ENCODE assay signal across 8 cellular contexts in the genomic region with DNA sequence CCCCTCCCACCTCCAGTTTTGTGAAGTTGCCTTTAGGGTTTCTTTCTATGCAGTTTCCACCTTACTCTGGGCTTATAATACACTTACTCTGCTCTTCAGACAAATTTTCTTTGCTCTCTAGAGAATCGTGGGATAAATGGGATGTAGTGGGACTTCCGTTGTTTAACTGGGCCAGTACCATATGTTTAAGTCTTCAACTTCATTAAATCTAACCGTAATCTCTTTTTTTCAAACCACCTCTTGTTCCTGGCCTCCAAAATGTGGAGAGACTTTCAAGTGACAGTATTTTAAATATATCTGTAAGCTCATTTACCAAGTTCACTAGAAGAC. TPM values are rescaled to one million over a fixed set of nuclear protein-coding genes. Genes with fewer than 3 reads are reported as not detected.
DNase-seq lines count a peak whose midpoint lies in the region; ATAC-seq and TF ChIP-seq lines count a peak whose summit lies in the region.

No MANE protein-coding gene starts in this region.

- no peaks in the 10 kb centered on the region for H3K9me2 ChIP-seq in SK-N-SH

- peaks cover 55% of the 10 kb centered on the region for H3K79me2 ChIP-seq in SK-N-SH (ENCODE audit: insufficient read depth)

- H3K27me3 Mint-ChIP-seq in activated CD4-positive, alpha-beta memory T cell treated with anti-CD3 and anti-CD28 coated beads for 36 hours = no peaks in the 10 kb centered on the region

- no peaks in the 10 kb centered on the region for H3K9me3 Mint-ChIP-seq in activated CD4-positive, alpha-beta memory T cell treated with anti-CD3 and anti-CD28 coated beads for 36 hours

- H3K9ac ChIP-seq in SK-N-SH (peak overlapping the region; percentile 85), subcutaneous abdominal adipose tissue (ENCODE audit: low read length in 5 of 5) (peak overlapping the region; percentile 71 to 97 (median 90))

- H3K4me2 ChIP-seq in SK-N-SH = peak overlapping the region; percentile 86

- H2AFZ ChIP-seq in SK-N-SH (ENCODE audit: low read depth) = 0 out of 2 replicates have a peak overlapping the region, but pooled peaks have one; percentile 3

- peaks cover 15% of the 10 kb centered on the region for H3F3A ChIP-seq in SK-N-SH (replicated peaks; ENCODE audit: insufficient read depth)

- intact Hi-C loops in activated CD4-positive, alpha-beta memory T cell treated with anti-CD3 and anti-CD28 coated beads for 36 hours (cut with micrococcal nuclease) = loop anchor here (2.0 to 10.0 kb wide), 5 partner anchors 21 to 720 kb away; a partner anchor contains a TSS

- WGBS in SK-N-SH (ENCODE audit: low lambda C conversion rate) = 5% methylated on average over 3 of the region's 3 CpGs

- POLR2A ChIA-PET in SK-N-SH (lab: Yijun Ruan, JAX) = no interaction called here
- POLR2A ChIA-PET in activated CD4-positive, alpha-beta memory T cell treated with anti-CD3 and anti-CD28 coated beads for 36 hours (lab: Charles Lee) = no interaction called here

- peak overlapping the region; percentile 88 for H3K4me3 Mint-ChIP-seq in activated CD4-positive, alpha-beta memory T cell treated with anti-CD3 and anti-CD28 coated beads for 36 hours

- H3K4me1 ChIP-seq in SK-N-SH (ENCODE audit: control insufficient read depth in 1 of 2, insufficient read depth in 2 of 2, low read depth in 1 of 2, low read length in 1 of 2) (peaks cover 16 to 20% of the 10 kb centered on the region in 2 experiments; a peak in 3 of 4 replicates), subcutaneous abdominal adipose tissue (ENCODE audit: control insufficient read depth in 5 of 5, insufficient read depth in 5 of 5, low read length in 5 of 5) (peaks cover 1 to 30% (median 25%) of the 10 kb centered on the region in 5 donors)

- TF ChIP-seq RAD21 in SK-N-SH (IDR thresholded peaks at IDR 0.05; ENCODE audit: low read length) = no peak

- peaks cover 25% of the 10 kb centered on the region for H4K20me1 ChIP-seq in SK-N-SH (ENCODE audit: insufficient read depth)

- peaks cover 8% of the 10 kb centered on the region for H3K36me3 Mint-ChIP-seq in activated CD4-positive, alpha-beta memory T cell treated with anti-CD3 and anti-CD28 coated beads for 36 hours

- peak overlapping the region; percentile 75 to 87 for H3K27ac ChIP-seq in SK-N-SH (ENCODE audit: low read depth in 2 of 2, low read length in 1 of 2)
- H3K27ac ChIP-seq in subcutaneous abdominal adipose tissue (ENCODE audit: low read depth, low read length) = peak overlapping the region; percentile 94

- ATAC-seq in SK-N-SH treated with all-trans-retinoic acid at 6 μM for 48 hours = no peak
- no peak for ATAC-seq in GM21723 (IDR thresholded peaks at IDR 0.05; ENCODE audit: unreplicated experiment)

- H3K4me3 ChIP-seq in SK-N-SH (ENCODE audit: low read depth in 2 of 2, low read length in 1 of 2) (peak overlapping the region; percentile 59 to 81), iPS-11a (ENCODE audit: low read depth, low read length) (peak overlapping the region; percentile 97), subcutaneous abdominal adipose tissue (ENCODE audit: low read depth in 1 of 5, low read length in 5 of 5) (peak overlapping the region; percentile 73 to 93 (median 87))

- H3K4me1 Mint-ChIP-seq in activated CD4-positive, alpha-beta memory T cell treated with anti-CD3 and anti-CD28 coated beads for 36 hours (ENCODE audit: low read depth) = peaks cover 43% of the 10 kb centered on the region

- no peak for TF ChIP-seq EP300 in SK-N-SH (IDR thresholded peaks at IDR 0.05; ENCODE audit: borderline replicate concordance in 1 of 2, low read depth in 1 of 2, low read length in 1 of 2)

- TF ChIP-seq CTCF in SK-N-SH (IDR thresholded peaks at IDR 0.05) = no peak

- H3K27ac Mint-ChIP-seq in activated CD4-positive, alpha-beta memory T cell treated with anti-CD3 and anti-CD28 coated beads for 36 hours = peak overlapping the region; percentile 76

- no peak for DNase-seq in SK-N-SH
- DNase-seq in activated CD4-positive, alpha-beta memory T cell treated with anti-CD3 and anti-CD28 coated beads for 36 hours = no peak
- no peak for DNase-seq in NK-92 treated with Interleukin-12 subunit alpha and Interleukin-12 subunit beta, amount 100 ng/mL, for 24 hours (lab: John Stamatoyannopoulos, UW)
- no peak for DNase-seq in globus pallidus (ENCODE audit: low spot score)

- H3K36me3 ChIP-seq in SK-N-SH (replicated peaks in 1 of 2; ENCODE audit: control insufficient read depth in 1 of 2, insufficient read depth in 2 of 2, low read length in 1 of 2) (peaks cover 2 to 14% of the 10 kb centered on the region in 2 experiments), subcutaneous abdominal adipose tissue (ENCODE audit: control insufficient read depth in 5 of 5, insufficient read depth in 5 of 5, low read length in 5 of 5) (no peaks in the 10 kb centered on the region)

- H3K9me3 ChIP-seq in SK-N-SH (no peaks in the 10 kb centered on the region), subcutaneous abdominal adipose tissue (ENCODE audit: control insufficient read depth in 5 of 5, low read length in 5 of 5) (no peaks in the 10 kb centered on the region)

- CTCF ChIA-PET in SK-N-SH (lab: Yijun Ruan, JAX) = interaction anchor here (1.2 kb wide), 1 partner anchor 16 kb away, joined by 3 read pairs; no protein-coding TSS in a partner anchor
- CTCF ChIA-PET in activated CD4-positive, alpha-beta memory T cell treated with anti-CD3 and anti-CD28 coated beads for 36 hours (lab: Charles Lee) = no interaction called here

- H3K27me3 ChIP-seq in SK-N-SH (ENCODE audit: insufficient read depth) = no peaks in the 10 kb centered on the region
- H3K27me3 ChIP-seq in subcutaneous abdominal adipose tissue (ENCODE audit: control insufficient read depth in 5 of 5, insufficient read depth in 4 of 5, low read length in 5 of 5) = no peaks in the 10 kb centered on the region

TF ChIP-seq in SK-N-SH, 30 proteins besides CTCF, POLR2A, EP300 and RAD21:
- TF ChIP-seq, protein P1, sequence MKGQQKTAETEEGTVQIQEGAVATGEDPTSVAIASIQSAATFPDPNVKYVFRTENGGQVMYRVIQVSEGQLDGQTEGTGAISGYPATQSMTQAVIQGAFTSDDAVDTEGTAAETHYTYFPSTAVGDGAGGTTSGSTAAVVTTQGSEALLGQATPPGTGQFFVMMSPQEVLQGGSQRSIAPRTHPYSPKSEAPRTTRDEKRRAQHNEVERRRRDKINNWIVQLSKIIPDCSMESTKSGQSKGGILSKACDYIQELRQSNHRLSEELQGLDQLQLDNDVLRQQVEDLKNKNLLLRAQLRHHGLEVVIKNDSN (IDR thresholded peaks at IDR 0.05; ENCODE audit: borderline replicate concordance, low read depth) = no peak
- TF ChIP-seq, protein P2, sequence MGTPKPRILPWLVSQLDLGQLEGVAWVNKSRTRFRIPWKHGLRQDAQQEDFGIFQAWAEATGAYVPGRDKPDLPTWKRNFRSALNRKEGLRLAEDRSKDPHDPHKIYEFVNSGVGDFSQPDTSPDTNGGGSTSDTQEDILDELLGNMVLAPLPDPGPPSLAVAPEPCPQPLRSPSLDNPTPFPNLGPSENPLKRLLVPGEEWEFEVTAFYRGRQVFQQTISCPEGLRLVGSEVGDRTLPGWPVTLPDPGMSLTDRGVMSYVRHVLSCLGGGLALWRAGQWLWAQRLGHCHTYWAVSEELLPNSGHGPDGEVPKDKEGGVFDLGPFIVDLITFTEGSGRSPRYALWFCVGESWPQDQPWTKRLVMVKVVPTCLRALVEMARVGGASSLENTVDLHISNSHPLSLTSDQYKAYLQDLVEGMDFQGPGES (IDR thresholded peaks at IDR 0.05; ENCODE audit: low read depth, low read length) = no peak
- TF ChIP-seq NFIC (IDR thresholded peaks at IDR 0.05; ENCODE audit: borderline replicate concordance) (no peak), CHD2 (IDR thresholded peaks at IDR 0.05; ENCODE audit: low read length, partially characterized antibody) (no peak), TAF1 (IDR thresholded peaks at IDR 0.05; ENCODE audit: borderline replicate concordance, low read depth, low read length) (no peak), RCOR1 (IDR thresholded peaks at IDR 0.05; ENCODE audit: low read length) (no peak)

TF ChIP-seq in SK-N-SH treated with all-trans-retinoic acid at 6 μM for 48 hours, 23 proteins besides CTCF, POLR2A, EP300 and RAD21 (continues in another document):
- no peak for TF ChIP-seq ZFP30 (CRISPR knock-in tag; IDR thresholded peaks at IDR 0.05)
- no peak for TF ChIP-seq ZNF70 (CRISPR knock-in tag; IDR thresholded peaks at IDR 0.05)
- TF ChIP-seq, protein P3, sequence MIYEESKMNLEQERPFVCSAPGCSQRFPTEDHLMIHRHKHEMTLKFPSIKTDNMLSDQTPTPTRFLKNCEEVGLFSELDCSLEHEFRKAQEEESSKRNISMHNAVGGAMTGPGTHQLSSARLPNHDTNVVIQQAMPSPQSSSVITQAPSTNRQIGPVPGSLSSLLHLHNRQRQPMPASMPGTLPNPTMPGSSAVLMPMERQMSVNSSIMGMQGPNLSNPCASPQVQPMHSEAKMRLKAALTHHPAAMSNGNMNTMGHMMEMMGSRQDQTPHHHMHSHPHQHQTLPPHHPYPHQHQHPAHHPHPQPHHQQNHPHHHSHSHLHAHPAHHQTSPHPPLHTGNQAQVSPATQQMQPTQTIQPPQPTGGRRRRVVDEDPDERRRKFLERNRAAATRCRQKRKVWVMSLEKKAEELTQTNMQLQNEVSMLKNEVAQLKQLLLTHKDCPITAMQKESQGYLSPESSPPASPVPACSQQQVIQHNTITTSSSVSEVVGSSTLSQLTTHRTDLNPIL (CRISPR knock-in tag; IDR thresholded peaks at IDR 0.05; ENCODE audit: low read depth) = no peak
- no peak for TF ChIP-seq ZNF565 (CRISPR knock-in tag; conservative IDR thresholded peaks at IDR 0.05; ENCODE audit: low read depth)
- TF ChIP-seq ZC3H10 (CRISPR knock-in tag; IDR thresholded peaks at IDR 0.05) = no peak

RNA-seq across cellular contexts. Expression of a gene that starts 23.9 kb away (rescaled TPM):
- 77.1 and 91.8 TPM in 2 replicates for polyA plus RNA-seq in SK-N-SH (2012; rRNA removed)
- 94.2 and 97.4 TPM in 2 replicates for polyA plus RNA-seq in SK-N-SH (2012; cell fraction: cytosol; rRNA removed)
- polyA plus RNA-seq in SK-N-SH (2012; cell fraction: nucleus; rRNA removed) = 62.2 and 136 TPM in 2 replicates
- 100 to 1,000 TPM; 201 to 214 TPM for total RNA-seq in activated CD4-positive, alpha-beta memory T cell treated with anti-CD3 and anti-CD28 coated beads for 36 hours
